Comparison of ENCODE assay signal across 22 cellular contexts in the genomic region with DNA sequence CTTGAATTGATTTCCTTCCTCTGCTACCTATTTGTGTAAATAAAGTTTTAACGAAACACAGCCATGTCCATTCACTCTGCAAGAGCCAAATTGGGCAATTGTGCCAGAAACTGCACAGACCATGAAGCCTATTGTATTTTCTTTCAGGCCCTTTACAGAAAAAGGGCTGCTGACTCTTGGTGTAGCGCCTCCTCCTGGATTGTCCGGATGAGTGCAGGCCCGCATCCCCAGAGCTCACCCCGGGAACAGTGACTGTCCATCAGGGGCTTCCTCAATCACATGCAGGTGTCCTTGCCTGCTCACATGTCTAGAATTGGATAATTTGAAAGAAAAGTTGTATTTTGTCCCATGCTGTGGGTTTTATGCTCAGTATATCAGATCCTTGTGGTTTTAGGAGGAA.
DNase-seq lines count a peak whose midpoint lies in the region; ATAC-seq and TF ChIP-seq lines count a peak whose summit lies in the region.
"Had no signal": no experiment of that assay in that cellular context is flagged by ENCODE, and none has a peak within 500 bp of the region (broad histone marks: within the 10 kb centered on the region; RNA-seq: fewer than 3 reads in every experiment).

No MANE protein-coding gene starts in this region.

- POLR2A ChIA-PET in PC-9 (lab: Charles Lee; ENCODE audit: unreplicated experiment) (no interaction called here), HEK293T (lab: Yijun Ruan, JAX) (no interaction called here)

- H3K27ac Mint-ChIP-seq in GM23338: no peak overlapping the region
- H3K27ac Mint-ChIP-seq: dendritic cell treated with granulocyte-macrophage colony-stimulating factor and Interleukin-4, amounts not matched to agents 40 ng/mL and 50 ng/mL, for 4 days had no signal

- ATAC-seq in GM23338 (no peak), GM19035 (IDR thresholded peaks at IDR 0.05; ENCODE audit: unreplicated experiment) (no peak)
- ATAC-seq: foreskin keratinocyte, pancreas, right lobe of liver, Right ventricle myocardium inferior had no signal

- no CpG with 5 or more reads among the region's 5 CpGs for WGBS in mesendoderm (ENCODE audit: extremely low coverage, insufficient coverage, low lambda C conversion rate)

- H2BK5ac ChIP-seq in mesendoderm (ENCODE audit: low read length): no peak overlapping the region

- intact Hi-C loops in PC-9 (cut with micrococcal nuclease; ENCODE audit: unreplicated experiment): no loop called here

- H3K4ac ChIP-seq in mesendoderm (ENCODE audit: low read depth, low read length): no peak overlapping the region

- H3K9me2 ChIP-seq in GM23338 (ENCODE audit: insufficient read depth) (no peaks in the 10 kb centered on the region), PC-9 (ENCODE audit: insufficient read depth) (no peaks in the 10 kb centered on the region)

- DNase-seq in AG09309 (ENCODE audit: low read depth) (no peak), GM23338 (ENCODE audit: low spot score) (peak; percentile 42), PC-9 (no peak), mesendoderm (peak; percentile 33), HEK293T (ENCODE audit: extremely low spot score) (no peak), NCI-H1092 (lab: John Stamatoyannopoulos, UW) (no peak)
- DNase-seq in activated CD8-positive, alpha-beta memory T cell treated with anti-CD3 and anti-CD28 coated beads, Interleukin-2, amount 50 U/mL, for 4 hours: no peak
- DNase-seq: activated CD4-positive, alpha-beta T cell treated with anti-CD3 and anti-CD28 coated beads for 1 hour; foreskin keratinocyte; HCEC 1CT; hypothalamus; Kasumi-1; kidney; NCI-H1105 treated with DMSO at 0.1 percent for 48 hours; NCI-H2081; pancreas; right lobe of liver had no signal

- no peak overlapping the region for H3K18ac ChIP-seq in mesendoderm (ENCODE audit: low read length)

- peaks cover 3% of the 10 kb centered on the region for H3K27me3 Mint-ChIP-seq in GM23338 (ENCODE audit: insufficient read depth, low read depth, poor library complexity)
- H3K27me3 Mint-ChIP-seq: dendritic cell treated with granulocyte-macrophage colony-stimulating factor and Interleukin-4, amounts not matched to agents 40 ng/mL and 50 ng/mL, for 4 days had no signal

- no peak overlapping the region for H4K5ac ChIP-seq in mesendoderm (ENCODE audit: low read length)

- H3K4me1 Mint-ChIP-seq in GM23338: no peaks in the 10 kb centered on the region

- H2AFZ ChIP-seq in GM23338 (no peak overlapping the region), PC-9 (no peak overlapping the region)

- peaks cover 56% of the 10 kb centered on the region for H3K36me3 Mint-ChIP-seq in GM23338 (ENCODE audit: low read depth)

- H3K79me1 ChIP-seq in mesendoderm (ENCODE audit: low read length): no peaks in the 10 kb centered on the region

- no peak overlapping the region for H3K9ac ChIP-seq in mesendoderm (ENCODE audit: low read length)

- H3K27ac ChIP-seq in GM23338 (ENCODE audit: low read depth) (no peak overlapping the region), PC-9 (no peak overlapping the region), mesendoderm (ENCODE audit: low read depth, low read length) (no peak overlapping the region)
- H3K27ac ChIP-seq: foreskin keratinocyte, pancreas, right lobe of liver, thoracic aorta had no signal

- no peak overlapping the region for H3K23ac ChIP-seq in mesendoderm (ENCODE audit: low read length)

- H4K20me1 ChIP-seq in GM23338 (replicated peaks; ENCODE audit: insufficient read depth) (no peaks in the 10 kb centered on the region), PC-9 (ENCODE audit: insufficient read depth) (no peaks in the 10 kb centered on the region)

- no peaks in the 10 kb centered on the region for H3F3A ChIP-seq in GM23338 (replicated peaks; ENCODE audit: low read depth)
- no peaks in the 10 kb centered on the region for H3F3A ChIP-seq in PC-9 (ENCODE audit: insufficient read depth, low read depth)

- TF ChIP-seq CTCF in AG09309 (IDR thresholded peaks at IDR 0.05; ENCODE audit: control insufficient read depth, insufficient read depth, low read depth, low read length, missing control alignments) (peak; percentile 31), GM23338 (conservative IDR thresholded peaks at IDR 0.05; ENCODE audit: low read depth in 2 of 2) (peak; percentile 65 to 68), PC-9 (conservative IDR thresholded peaks at IDR 0.05) (peak; percentile 38; the same call in 1 of the 2 replicates)

- no peak overlapping the region for H4K8ac ChIP-seq in mesendoderm (ENCODE audit: low read depth, low read length)

- no peaks in the 10 kb centered on the region for H3K27me3 ChIP-seq in GM23338 (ENCODE audit: insufficient read depth)
- H3K27me3 ChIP-seq in PC-9 (ENCODE audit: insufficient read depth, low read depth): no peaks in the 10 kb centered on the region
- no peaks in the 10 kb centered on the region for H3K27me3 ChIP-seq in mesendoderm (ENCODE audit: insufficient read depth, low read length, poor library complexity)
- H3K27me3 ChIP-seq: foreskin keratinocyte, pancreas, right lobe of liver had no signal

- no peak overlapping the region for H3K4me3 Mint-ChIP-seq in GM23338
- H3K4me3 Mint-ChIP-seq: dendritic cell treated with granulocyte-macrophage colony-stimulating factor and Interleukin-4, amounts not matched to agents 40 ng/mL and 50 ng/mL, for 4 days had no signal

- no peak overlapping the region for H2AK5ac ChIP-seq in mesendoderm (ENCODE audit: low read length)

- no peak overlapping the region for H2BK120ac ChIP-seq in mesendoderm (ENCODE audit: low read depth, low read length)

- H3K4me1 ChIP-seq in GM23338 (ENCODE audit: insufficient read depth) (no peaks in the 10 kb centered on the region), PC-9 (replicated peaks; ENCODE audit: insufficient read depth) (0 out of 2 replicates have a peak, but pooled peaks cover 8% of the 10 kb centered on the region), mesendoderm (ENCODE audit: control insufficient read depth, low read depth, low read length) (no peaks in the 10 kb centered on the region)
- H3K4me1 ChIP-seq: foreskin keratinocyte, pancreas, right lobe of liver had no signal

- H3K9me3 ChIP-seq in PC-9 (ENCODE audit: insufficient read depth, low read depth): no peaks in the 10 kb centered on the region
- H3K9me3 ChIP-seq: pancreas, right lobe of liver, thoracic aorta had no signal

- H3K36me3 ChIP-seq in GM23338 (ENCODE audit: insufficient read depth) (peaks cover 3% of the 10 kb centered on the region; the same call in 1 of the 2 replicates), PC-9 (ENCODE audit: low read depth) (no peaks in the 10 kb centered on the region), mesendoderm (ENCODE audit: control insufficient read depth, insufficient read depth, low read length) (no peaks in the 10 kb centered on the region)
- H3K36me3 ChIP-seq: pancreas, right lobe of liver, thoracic aorta had no signal

- no TSS peak for BruUV-seq in PC-9 (replicated peaks; lab: Mats Ljungman, UMichigan)

- no peak overlapping the region for H2BK15ac ChIP-seq in mesendoderm (replicated peaks; ENCODE audit: low read depth)

- H3K4me2 ChIP-seq in GM23338: no peak overlapping the region
- no peak overlapping the region for H3K4me2 ChIP-seq in PC-9
- no peak overlapping the region for H3K4me2 ChIP-seq in mesendoderm (ENCODE audit: low read length)

- no peak overlapping the region for H3K56ac ChIP-seq in mesendoderm (ENCODE audit: low read length)

- H3K9me3 Mint-ChIP-seq in GM23338: peaks cover 99% of the 10 kb centered on the region

- CTCF ChIA-PET in PC-9 (lab: Charles Lee) (no interaction called here), HEK293T (lab: Yijun Ruan, JAX) (no interaction called here)

- H3K4me3 ChIP-seq in AG09309 (ENCODE audit: control insufficient read depth, low read depth, low read length) (no peak overlapping the region), GM23338 (no peak overlapping the region), PC-9 (no peak overlapping the region), mesendoderm (ENCODE audit: low read length) (no peak overlapping the region)
- H3K4me3 ChIP-seq: lung, pancreas, right lobe of liver, thoracic aorta had no signal

- H3K79me2 ChIP-seq in GM23338 (replicated peaks; ENCODE audit: insufficient read depth) (no peaks in the 10 kb centered on the region), PC-9 (ENCODE audit: low read depth) (no peaks in the 10 kb centered on the region), mesendoderm (ENCODE audit: control insufficient read depth, insufficient read depth, low read length) (no peaks in the 10 kb centered on the region)

TF ChIP-seq in HEK293T, 16 proteins besides CTCF, POLR2A, EP300 and RAD21:
- TF ChIP-seq ELF4 (IDR thresholded peaks at IDR 0.05): no peak
- no peak for TF ChIP-seq SUZ12 (IDR thresholded peaks at IDR 0.05)
- no peak for TF ChIP-seq L3MBTL2 (conservative IDR thresholded peaks at IDR 0.05)
- no peak for TF ChIP-seq BHLHE40 (IDR thresholded peaks at IDR 0.05; ENCODE audit: borderline replicate concordance)
- TF ChIP-seq NFRKB (IDR thresholded peaks at IDR 0.05): no peak
- no peak for TF ChIP-seq PKNOX1 (IDR thresholded peaks at IDR 0.05)
- TF ChIP-seq HDGF (IDR thresholded peaks at IDR 0.05; ENCODE audit: borderline replicate concordance): no peak
- TF ChIP-seq ARNT (IDR thresholded peaks at IDR 0.05): no peak
- TF ChIP-seq SP1 (IDR thresholded peaks at IDR 0.05): no peak
- no peak for TF ChIP-seq ZNF384 (IDR thresholded peaks at IDR 0.05)

Comparison
In these comparisons a context has a peak if more than half of its experiments do, and no peak if none do; other contexts are left out.
1. DNase-seq: peak in GM23338 (single experiment) and mesendoderm (single experiment); none in AG09309 (single experiment), PC-9 (0 of 2), activated CD8-positive, alpha-beta memory T cell treated with anti-CD3 and anti-CD28 coated beads, Interleukin-2, amount 50 U/mL, for 4 hours (single experiment), HEK293T (single experiment) and NCI-H1092 (single experiment).
2. Peak in every context shown above with its lines, with median percentiles within 50 percentile points of each other: CTCF ChIP-seq.